ENCODE assay signal across 10 cellular contexts in genomic region chr4:110620352-110621327, GRCh38. TPM values are rescaled to one million over a fixed set of nuclear protein-coding genes. Genes with fewer than 3 reads are reported as not detected.
DNase-seq lines count a peak whose midpoint lies in the region; ATAC-seq and TF ChIP-seq lines count a peak whose summit lies in the region.
"Had no signal": no experiment of that assay in that cellular context is flagged by ENCODE, and none has a peak within 500 bp of the region (broad histone marks: within the 10 kb centered on the region; RNA-seq: fewer than 3 reads in every experiment).

No MANE protein-coding gene starts in this region.

- peak; percentile 61 for DNase-seq in activated CD4-positive, alpha-beta T cell treated with anti-CD3 and anti-CD28 coated beads, Interleukin-2, amount 10 ng/mL, durations not matched to agents 24 days and 14 days
- DNase-seq in activated CD4-positive, alpha-beta T cell treated with anti-CD3 and anti-CD28 coated beads for 1 hour = no peak
- no peak for DNase-seq in stomach
- no peak for DNase-seq in Calu3

- TF ChIP-seq POLR2A in stomach (IDR thresholded peaks at IDR 0.05) = no peak

- H3K4me1 Mint-ChIP-seq in activated CD4-positive, alpha-beta T cell treated with anti-CD3 and anti-CD28 coated beads, Interleukin-2, amount 10 ng/mL, durations not matched to agents 24 days and 14 days = peaks cover 6% of the 10 kb centered on the region
- peaks cover 5% of the 10 kb centered on the region for H3K4me1 Mint-ChIP-seq in activated T-helper 17 cell treated with anti-CD3 and anti-CD28 coated beads, Interleukin-2, amount 50 U/mL, for 72 hours
- no peaks in the 10 kb centered on the region for H3K4me1 Mint-ChIP-seq in Calu3 (ENCODE audit: low read depth, unreplicated experiment)

- H3K36me3 ChIP-seq in stomach = no peaks in the 10 kb centered on the region

- no peak for ATAC-seq in activated T-helper 17 cell treated with anti-CD3 and anti-CD28 coated beads, Interleukin-2, amount 50 U/mL, for 72 hours (replicated peaks)
- ATAC-seq in HG03280 (IDR thresholded peaks at IDR 0.05; ENCODE audit: unreplicated experiment) (no peak), HG03521 (IDR thresholded peaks at IDR 0.05; ENCODE audit: unreplicated experiment) (no peak)

- WGBS in stomach, 5 donors = 9 to 24% (median 10%) methylated on average over 26 to 43 of the region's 43 CpGs

- H3K4me1 ChIP-seq in stomach = peaks cover 26 to 57% (median 40%) of the 10 kb centered on the region in 4 donors

- CTCF ChIA-PET in Calu3 (lab: Charles Lee) = no interaction called here

- intact Hi-C loops in activated CD4-positive, alpha-beta T cell treated with anti-CD3 and anti-CD28 coated beads, Interleukin-2, amount 10 ng/mL, durations not matched to agents 24 days and 14 days (cut with micrococcal nuclease) = loop anchor here (1.0 kb wide), 1 partner anchor 9 kb away; no protein-coding TSS in a partner anchor
- intact Hi-C loops in stomach (cut with DNase I; ENCODE audit: low total_unique reads) = no loop called here
- intact Hi-C loops in Calu3 (cut with micrococcal nuclease; ENCODE audit: unreplicated experiment) = no loop called here

- peaks cover 92% of the 10 kb centered on the region for H3K27me3 Mint-ChIP-seq in activated CD4-positive, alpha-beta T cell treated with anti-CD3 and anti-CD28 coated beads, Interleukin-2, amount 10 ng/mL, durations not matched to agents 24 days and 14 days
- peaks cover 74% of the 10 kb centered on the region for H3K27me3 Mint-ChIP-seq in activated T-helper 17 cell treated with anti-CD3 and anti-CD28 coated beads, Interleukin-2, amount 50 U/mL, for 72 hours
- no peaks in the 10 kb centered on the region for H3K27me3 Mint-ChIP-seq in Calu3 (ENCODE audit: unreplicated experiment)

- H3K9me3 ChIP-seq in iPS-18c (ENCODE audit: control insufficient read depth, insufficient read depth, low read length) (peaks cover 7% of the 10 kb centered on the region), stomach (peaks cover 0 to 36% (median 15%) of the 10 kb centered on the region in 4 donors)

- no peak for TF ChIP-seq CTCF in stomach (IDR thresholded peaks at IDR 0.05)
- TF ChIP-seq CTCF in Calu3 (IDR thresholded peaks at IDR 0.05; ENCODE audit: unreplicated experiment) = no peak

- TF ChIP-seq EP300 in stomach (IDR thresholded peaks at IDR 0.05) = no peak

- H3K36me3 Mint-ChIP-seq in activated CD4-positive, alpha-beta T cell treated with anti-CD3 and anti-CD28 coated beads, Interleukin-2, amount 10 ng/mL, durations not matched to agents 24 days and 14 days (ENCODE audit: low read depth) = peaks cover 3% of the 10 kb centered on the region
- peaks cover 25% of the 10 kb centered on the region for H3K36me3 Mint-ChIP-seq in activated T-helper 17 cell treated with anti-CD3 and anti-CD28 coated beads, Interleukin-2, amount 50 U/mL, for 72 hours (ENCODE audit: low read depth)
- no peaks in the 10 kb centered on the region for H3K36me3 Mint-ChIP-seq in Calu3 (ENCODE audit: insufficient read depth, unreplicated experiment)

- peak overlapping the region; percentile 39 for H3K4me3 Mint-ChIP-seq in activated CD4-positive, alpha-beta T cell treated with anti-CD3 and anti-CD28 coated beads, Interleukin-2, amount 10 ng/mL, durations not matched to agents 24 days and 14 days
- peak overlapping the region; percentile 23 for H3K4me3 Mint-ChIP-seq in activated T-helper 17 cell treated with anti-CD3 and anti-CD28 coated beads, Interleukin-2, amount 50 U/mL, for 72 hours
- H3K4me3 Mint-ChIP-seq in Calu3 (ENCODE audit: low read depth, unreplicated experiment) = no peak overlapping the region

- peak overlapping the region in 1 of 5 donors; percentile 9 for H3K27ac ChIP-seq in stomach
- H3K27ac ChIP-seq: C4-2B, KMS-11 had no signal

- BruUV-seq in Calu3 (replicated peaks; lab: Mats Ljungman, UMichigan) = no TSS peak

- H3K27ac Mint-ChIP-seq in activated CD4-positive, alpha-beta T cell treated with anti-CD3 and anti-CD28 coated beads, Interleukin-2, amount 10 ng/mL, durations not matched to agents 24 days and 14 days = peak overlapping the region; percentile 32
- H3K27ac Mint-ChIP-seq in activated T-helper 17 cell treated with anti-CD3 and anti-CD28 coated beads, Interleukin-2, amount 50 U/mL, for 72 hours = no peak overlapping the region
- H3K27ac Mint-ChIP-seq in Calu3 (ENCODE audit: unreplicated experiment) = no peak overlapping the region

- H3K27me3 ChIP-seq in stomach = peaks cover 28 to 100% (median 100%) of the 10 kb centered on the region in 3 donors

- H3K9me3 Mint-ChIP-seq in activated CD4-positive, alpha-beta T cell treated with anti-CD3 and anti-CD28 coated beads, Interleukin-2, amount 10 ng/mL, durations not matched to agents 24 days and 14 days = peaks cover 15% of the 10 kb centered on the region
- peaks cover 5% of the 10 kb centered on the region for H3K9me3 Mint-ChIP-seq in activated T-helper 17 cell treated with anti-CD3 and anti-CD28 coated beads, Interleukin-2, amount 50 U/mL, for 72 hours
- no peaks in the 10 kb centered on the region for H3K9me3 Mint-ChIP-seq in Calu3 (ENCODE audit: low read depth, unreplicated experiment)

- peak overlapping the region; percentile 56 for H3K4me3 ChIP-seq in iPS-18c (ENCODE audit: insufficient read depth, low read depth, low read length)
- peak overlapping the region; percentile 9 to 48 (median 42) for H3K4me3 ChIP-seq in stomach

RNA-seq across cellular contexts. Expression of gene PITX2, which starts 2.2 kb away (rescaled TPM):
- 0.09 TPM in 1 of 2 replicates, not detected in the other for total RNA-seq in activated CD4-positive, alpha-beta T cell treated with anti-CD3 and anti-CD28 coated beads, Interleukin-2, amount 10 ng/mL, durations not matched to agents 24 days and 14 days
- under 1 TPM in 1 of 2 donors, not detected in 1; 0.13 TPM for total RNA-seq in activated T-helper 17 cell treated with anti-CD3 and anti-CD28 coated beads, Interleukin-2, amount 50 U/mL, for 72 hours
- 1 to 10 TPM in 2 of 5 donors, not detected in 3; 1.1 to 2.6 TPM for total RNA-seq in stomach
- under 1 TPM in 1 of 3 donors, not detected in 2; 0.53 TPM for polyA plus RNA-seq in stomach
- total RNA-seq in Calu3 (2022) = not detected in 2 replicates
